ENCODE assay signal across 17 cellular contexts in the genomic region with DNA sequence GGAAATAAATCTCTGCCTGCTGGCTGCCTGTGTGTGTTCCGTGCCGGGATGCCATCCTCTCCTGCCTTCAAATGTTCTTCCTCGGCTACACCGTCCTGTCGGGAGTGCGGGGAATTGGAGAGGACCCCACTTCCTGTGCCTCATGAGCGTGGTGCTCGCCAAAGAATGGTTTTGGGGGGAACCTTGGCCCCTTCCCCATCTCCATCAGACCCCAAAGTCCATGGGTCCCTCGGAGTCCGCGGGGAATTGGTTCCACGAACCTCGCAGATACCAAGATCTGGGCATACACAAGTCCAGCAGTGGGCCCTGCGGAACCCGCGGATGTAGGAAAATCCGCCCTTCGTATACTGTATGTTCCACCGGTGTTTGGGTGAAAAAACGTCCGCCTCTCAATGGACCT. TPM values are rescaled to one million over a fixed set of nuclear protein-coding genes. Genes with fewer than 3 reads are reported as not detected.
DNase-seq lines count a peak whose midpoint lies in the region; ATAC-seq and TF ChIP-seq lines count a peak whose summit lies in the region.
"Had no signal": no experiment of that assay in that cellular context is flagged by ENCODE, and none has a peak within 500 bp of the region (broad histone marks: within the 10 kb centered on the region; RNA-seq: fewer than 3 reads in every experiment).

No MANE protein-coding gene starts in this region.

- H3K23ac ChIP-seq in IMR-90 (ENCODE audit: low read depth, low read length) (no peak overlapping the region), neuronal stem cell (ENCODE audit: low read depth, low read length, poor library complexity) (no peak overlapping the region)

- WGBS in IMR-90 (ENCODE audit: extremely low coverage in 2 of 2, insufficient read length in 1 of 2), 2 experiments, result 92% methylated on average over 14 of the region's 21 CpGs; no CpG with 5 or more reads in 1 of the 2 experiments
- WGBS in neuronal stem cell (ENCODE audit: extremely low coverage in 2 of 2, insufficient read length in 2 of 2, insufficient replicate concordance in 1 of 2), 2 donors, result no CpG with 5 or more reads among the region's 21 CpGs

- H3K27me3 Mint-ChIP-seq in activated T-cell treated with anti-CD3 and anti-CD28 coated beads, Interleukin-2, amount 50 U/mL, for 24 hours, result no peaks in the 10 kb centered on the region
- no peaks in the 10 kb centered on the region for H3K27me3 Mint-ChIP-seq in dendritic cell treated with granulocyte-macrophage colony-stimulating factor and Interleukin-4, amounts not matched to agents 40 ng/mL and 50 ng/mL, for 4 days

- H4K91ac ChIP-seq in IMR-90 (ENCODE audit: insufficient read depth, low read depth, low read length) (no peak overlapping the region), neuronal stem cell (ENCODE audit: low read depth, low read length, poor library complexity) (no peak overlapping the region)

- H2AK5ac ChIP-seq in IMR-90 (ENCODE audit: low read depth, low read length), result no peak overlapping the region
- H2AK5ac ChIP-seq in neuronal stem cell (ENCODE audit: low read depth, low read length), result peak overlapping the region; percentile 92

- H3K9me1 ChIP-seq in IMR-90 (ENCODE audit: insufficient read depth, low read length), result peaks cover 11% of the 10 kb centered on the region; the same call in 1 of the 2 replicates

- POLR2A ChIA-PET in IMR-90 (lab: Charles Lee; ENCODE audit: unreplicated experiment), result no interaction called here

- H3K9ac ChIP-seq in IMR-90 (ENCODE audit: low read depth, low read length) (no peak overlapping the region), neuronal stem cell (ENCODE audit: low read depth, low read length, poor library complexity) (no peak overlapping the region)

- peaks cover 55% of the 10 kb centered on the region for H3K4me1 Mint-ChIP-seq in activated T-cell treated with anti-CD3 and anti-CD28 coated beads, Interleukin-2, amount 50 U/mL, for 24 hours (ENCODE audit: low read depth)
- peaks cover 70% of the 10 kb centered on the region for H3K4me1 Mint-ChIP-seq in dendritic cell treated with granulocyte-macrophage colony-stimulating factor and Interleukin-4, amounts not matched to agents 40 ng/mL and 50 ng/mL, for 4 days (ENCODE audit: low read depth)

- H3K9me3 ChIP-seq in IMR-90 (ENCODE audit: control insufficient read depth, insufficient read depth, low read length), result no peaks in the 10 kb centered on the region
- peaks cover 0 to 7% of the 10 kb centered on the region in 2 donors for H3K9me3 ChIP-seq in neuronal stem cell (replicated peaks in 1 of 2; ENCODE audit: control insufficient read depth in 2 of 2, insufficient read depth in 1 of 2, low read depth in 1 of 2, low read length in 2 of 2)
- H3K9me3 ChIP-seq: right atrium auricular region, tibial nerve had no signal

- H3K4me1 ChIP-seq in IMR-90 (ENCODE audit: control insufficient read depth, insufficient read depth, low read length) (peaks cover 9% of the 10 kb centered on the region), neuronal stem cell (ENCODE audit: control insufficient read depth in 2 of 2, insufficient read depth in 1 of 2, low read depth in 1 of 2, low read length in 2 of 2) (peaks cover 12 to 14% of the 10 kb centered on the region in 2 donors)

- no peak for TF ChIP-seq CTCF in IMR-90 (conservative IDR thresholded peaks at IDR 0.05; ENCODE audit: low read depth, low read length)

- H2AK9ac ChIP-seq in IMR-90 (replicated peaks; ENCODE audit: low read depth, low read length, poor library complexity), result peak overlapping the region; percentile 17

- H2BK5ac ChIP-seq in IMR-90 (ENCODE audit: low read depth, low read length, poor library complexity, severe bottlenecking) (no peak overlapping the region), neuronal stem cell (ENCODE audit: low read length) (peak overlapping the region; percentile 27)

- dilution Hi-C loops in IMR-90 (cut with HindIII; ENCODE audit: low sequenced_read_pairs, unreplicated experiment), result no loop called here

- no peak overlapping the region for H2BK20ac ChIP-seq in IMR-90 (ENCODE audit: low read depth, low read length)

- H3K56ac ChIP-seq in IMR-90 (ENCODE audit: extremely low read depth, insufficient read depth, low read length), result no peak overlapping the region

- H3K4ac ChIP-seq in IMR-90 (ENCODE audit: low read depth, low read length) (no peak overlapping the region), neuronal stem cell (ENCODE audit: low read length) (no peak overlapping the region)

- DNase-seq in activated T-cell treated with anti-CD3 and anti-CD28 coated beads, Interleukin-2, amount 50 U/mL, for 24 hours, result no peak
- no peak for DNase-seq in activated T-cell treated with anti-CD3 and anti-CD28 coated beads for 4 hours
- DNase-seq in IMR-90, result no peak
- DNase-seq in neuronal stem cell (ENCODE audit: low spot score), result no peak
- DNase-seq in H4 (ENCODE audit: low spot score), result no peak
- DNase-seq in NCI-H748 treated with DMSO at 0.1 percent for 48 hours (lab: John Stamatoyannopoulos, UW), result no peak
- no peak for DNase-seq in cerebellum (ENCODE audit: low spot score)
- DNase-seq: brain microvascular endothelial cell; effector CD8-positive, alpha-beta T cell; hypothalamus; NCI-H1930; NCI-H524; nephron progenitor cell; PC-3 had no signal

- H3K4me3 Mint-ChIP-seq in activated T-cell treated with anti-CD3 and anti-CD28 coated beads, Interleukin-2, amount 50 U/mL, for 24 hours, result no peak overlapping the region
- H3K4me3 Mint-ChIP-seq in dendritic cell treated with granulocyte-macrophage colony-stimulating factor and Interleukin-4, amounts not matched to agents 40 ng/mL and 50 ng/mL, for 4 days, result no peak overlapping the region

- no peak overlapping the region for H2BK120ac ChIP-seq in IMR-90 (ENCODE audit: low read depth, low read length)
- no peak overlapping the region for H2BK120ac ChIP-seq in neuronal stem cell (ENCODE audit: low read depth, low read length)

- H2AFZ ChIP-seq in IMR-90 (replicated peaks; ENCODE audit: low read length, poor library complexity), result no peak overlapping the region
- H2AFZ ChIP-seq in neuronal stem cell (ENCODE audit: low read length), result no peak overlapping the region

- no TSS peak for BruUV-seq in IMR-90 (replicated peaks; lab: Mats Ljungman, UMichigan)

- peaks cover 29 to 50% of the 10 kb centered on the region in 2 experiments for H3K79me1 ChIP-seq in IMR-90 (ENCODE audit: low read depth in 1 of 2, low read length in 2 of 2)
- H3K79me1 ChIP-seq in neuronal stem cell (ENCODE audit: low read depth, low read length), result peaks cover 5% of the 10 kb centered on the region

- 0 out of 2 replicates have a peak, but pooled peaks cover 1% of the 10 kb centered on the region for H3K36me3 ChIP-seq in IMR-90 (ENCODE audit: control insufficient read depth, insufficient read depth, low read length)
- peaks cover 1 to 14% of the 10 kb centered on the region in 2 donors for H3K36me3 ChIP-seq in neuronal stem cell (replicated peaks in 1 of 2; ENCODE audit: control insufficient read depth in 2 of 2, insufficient read depth in 2 of 2, low read length in 2 of 2)

- no peak overlapping the region for H3K4me3 ChIP-seq in IMR-90 (ENCODE audit: insufficient read depth, low read depth, low read length)
- H3K4me3 ChIP-seq in neuronal stem cell (ENCODE audit: low read length in 2 of 2), result no peak overlapping the region
- H3K4me3 ChIP-seq: right atrium auricular region, tibial nerve had no signal

- no peak overlapping the region for H3K14ac ChIP-seq in IMR-90 (replicated peaks; ENCODE audit: low read depth, low read length)
- H3K14ac ChIP-seq in neuronal stem cell (ENCODE audit: low read length), result no peak overlapping the region

- peaks cover 24% of the 10 kb centered on the region; the same call in 1 of the 2 replicates for H4K20me1 ChIP-seq in IMR-90 (ENCODE audit: insufficient read depth, low read length)

- peak overlapping the region; percentile 55 for H3K27ac Mint-ChIP-seq in activated T-cell treated with anti-CD3 and anti-CD28 coated beads, Interleukin-2, amount 50 U/mL, for 24 hours
- peak overlapping the region; percentile 91 for H3K27ac Mint-ChIP-seq in dendritic cell treated with granulocyte-macrophage colony-stimulating factor and Interleukin-4, amounts not matched to agents 40 ng/mL and 50 ng/mL, for 4 days

- H3K18ac ChIP-seq in IMR-90 (ENCODE audit: low read depth, low read length) (no peak overlapping the region), neuronal stem cell (ENCODE audit: low read length) (peak overlapping the region; percentile 51)

- in situ Hi-C loops in IMR-90 (cut with MboI; ENCODE audit: low sequenced_read_pairs), result no loop called here

- H2BK12ac ChIP-seq in neuronal stem cell (ENCODE audit: low read length), result peak overlapping the region; percentile 58

- peaks cover 42% of the 10 kb centered on the region for H3K36me3 Mint-ChIP-seq in activated T-cell treated with anti-CD3 and anti-CD28 coated beads, Interleukin-2, amount 50 U/mL, for 24 hours (ENCODE audit: low read depth)
- peaks cover 61% of the 10 kb centered on the region for H3K36me3 Mint-ChIP-seq in dendritic cell treated with granulocyte-macrophage colony-stimulating factor and Interleukin-4, amounts not matched to agents 40 ng/mL and 50 ng/mL, for 4 days (ENCODE audit: low read depth)

- peaks cover 4% of the 10 kb centered on the region for H3K9me3 Mint-ChIP-seq in activated T-cell treated with anti-CD3 and anti-CD28 coated beads, Interleukin-2, amount 50 U/mL, for 24 hours
- H3K9me3 Mint-ChIP-seq in dendritic cell treated with granulocyte-macrophage colony-stimulating factor and Interleukin-4, amounts not matched to agents 40 ng/mL and 50 ng/mL, for 4 days, result no peaks in the 10 kb centered on the region

- intact Hi-C loops in IMR-90 (cut with micrococcal nuclease), result no loop called here
- intact Hi-C loops in dendritic cell treated with granulocyte-macrophage colony-stimulating factor and Interleukin-4, amounts not matched to agents 40 ng/mL and 50 ng/mL, for 4 days (cut with micrococcal nuclease), result no loop called here

- H3K27ac ChIP-seq in IMR-90 (ENCODE audit: insufficient read depth, low read length) (no peak overlapping the region), neuronal stem cell (replicated peaks; ENCODE audit: low read length) (no peak overlapping the region)
- H3K27ac ChIP-seq: brain microvascular endothelial cell, right atrium auricular region had no signal

- no peak overlapping the region for H4K8ac ChIP-seq in IMR-90 (ENCODE audit: low read depth in 2 of 2, low read length in 2 of 2)
- H4K8ac ChIP-seq in neuronal stem cell (ENCODE audit: low read depth, low read length), result no peak overlapping the region

- ATAC-seq in IMR-90 (ENCODE audit: low read depth), result no peak
- ATAC-seq: PC-3 had no signal

- CTCF ChIA-PET in IMR-90 (lab: Yijun Ruan, JAX), result no interaction called here

- H2BK15ac ChIP-seq in IMR-90 (ENCODE audit: low read depth, low read length) (no peak overlapping the region), neuronal stem cell (ENCODE audit: low read length) (peak overlapping the region; percentile 79)

- H3K27me3 ChIP-seq in IMR-90 (ENCODE audit: control insufficient read depth, insufficient read depth, low read length) (no peaks in the 10 kb centered on the region), neuronal stem cell (ENCODE audit: control insufficient read depth in 3 of 3, insufficient read depth in 3 of 3, low read depth in 1 of 3, low read length in 3 of 3) (no peaks in the 10 kb centered on the region)
- H3K27me3 ChIP-seq: brain microvascular endothelial cell, right atrium auricular region, tibial nerve had no signal

- no peak for TF ChIP-seq RAD21 in IMR-90 (IDR thresholded peaks at IDR 0.05; ENCODE audit: low read length)

- no peak overlapping the region for H4K5ac ChIP-seq in IMR-90 (ENCODE audit: low read depth, low read length)

- TF ChIP-seq POLR2A in IMR-90 (IDR thresholded peaks at IDR 0.05; ENCODE audit: low read depth, low read length), result no peak

- H3K4me2 ChIP-seq in IMR-90 (ENCODE audit: low read depth, low read length), result no peak overlapping the region
- no peak overlapping the region for H3K4me2 ChIP-seq in neuronal stem cell (ENCODE audit: insufficient read depth, low read length, poor library complexity, severe bottlenecking)

RNA-seq across cellular contexts. Expression of a gene that starts 2.3 kb away (rescaled TPM):
- total RNA-seq in IMR-90 (2012; rRNA removed), result under 0.01 TPM in 2 replicates
- 4.6 and 6.3 TPM in 2 replicates for polyA plus RNA-seq in IMR-90 (2012; rRNA removed)
- 4.5 and 9.2 TPM in 2 replicates for polyA plus RNA-seq in IMR-90 (2012; cell fraction: cytosol; rRNA removed)
- 7.6 and 24.5 TPM in 2 replicates for polyA plus RNA-seq in IMR-90 (2012; cell fraction: nucleus; rRNA removed; ENCODE audit: low replicate concordance)
- 12.2 TPM for polyA plus RNA-seq in neuronal stem cell (2013, experiment 1 of 2)
- polyA plus RNA-seq in neuronal stem cell (2013, experiment 2 of 2), result 12.0 TPM
- total RNA-seq in H4 (2014; rRNA removed; shearing (Covaris generic)), result 1.0 TPM in 2 replicates
- 1.7 TPM for total RNA-seq in cerebellum

RNA-seq across cellular contexts. Expression of a gene that starts 3.0 kb away (rescaled TPM):
- total RNA-seq in IMR-90 (2012; rRNA removed), result 2.3 and 2.8 TPM in 2 replicates
- polyA plus RNA-seq in IMR-90 (2012; rRNA removed), result 6.6 and 8.0 TPM in 2 replicates
- 6.2 and 14.1 TPM in 2 replicates for polyA plus RNA-seq in IMR-90 (2012; cell fraction: cytosol; rRNA removed)
- polyA plus RNA-seq in IMR-90 (2012; cell fraction: nucleus; rRNA removed; ENCODE audit: low replicate concordance), result 4.0 and 9.8 TPM in 2 replicates
- polyA plus RNA-seq in neuronal stem cell (2013, experiment 1 of 2), result 3.1 TPM
- polyA plus RNA-seq in neuronal stem cell (2013, experiment 2 of 2), result 3.8 TPM
- 16.7 and 21.9 TPM in 2 replicates for total RNA-seq in H4 (2014; rRNA removed; shearing (Covaris generic))
- 3.6 TPM for total RNA-seq in cerebellum

RNA-seq across cellular contexts. Expression of a gene that starts 3.8 kb away (rescaled TPM):
- total RNA-seq in IMR-90 (2012; rRNA removed) (0.83 and 1.3 TPM in 2 replicates), cerebellum (2.2 TPM)
- 5.5 and 5.9 TPM in 2 replicates for polyA plus RNA-seq in IMR-90 (2012; rRNA removed)
- polyA plus RNA-seq in IMR-90 (2012; cell fraction: cytosol; rRNA removed), result 3.6 and 5.0 TPM in 2 replicates
- 12.9 and 19.2 TPM in 2 replicates for polyA plus RNA-seq in IMR-90 (2012; cell fraction: nucleus; rRNA removed; ENCODE audit: low replicate concordance)
- 19.2 TPM for polyA plus RNA-seq in neuronal stem cell (2013, experiment 1 of 2)
- 18.4 TPM for polyA plus RNA-seq in neuronal stem cell (2013, experiment 2 of 2)
- total RNA-seq in H4 (2014; rRNA removed; shearing (Covaris generic)), result 5.1 and 7.8 TPM in 2 replicates

RNA-seq across cellular contexts. Expression of a gene that starts 21.3 kb away (rescaled TPM):
- 2.5 TPM in 2 replicates for total RNA-seq in IMR-90 (2012; rRNA removed)
- polyA plus RNA-seq in IMR-90 (2012; rRNA removed), result 3.7 and 4.1 TPM in 2 replicates
- polyA plus RNA-seq in IMR-90 (2012; cell fraction: cytosol; rRNA removed), result 3.2 and 4.1 TPM in 2 replicates
- 9.5 and 20.0 TPM in 2 replicates for polyA plus RNA-seq in IMR-90 (2012; cell fraction: nucleus; rRNA removed; ENCODE audit: low replicate concordance)
- polyA plus RNA-seq in neuronal stem cell (2013, experiment 1 of 2), result 6.9 TPM
- 6.6 TPM for polyA plus RNA-seq in neuronal stem cell (2013, experiment 2 of 2)
- 5.2 and 7.2 TPM in 2 replicates for total RNA-seq in H4 (2014; rRNA removed; shearing (Covaris generic))
- 3.6 TPM for total RNA-seq in cerebellum

RNA-seq across cellular contexts. Expression of a gene that starts 22.5 kb away (rescaled TPM):
- total RNA-seq in IMR-90 (2012; rRNA removed) (0.54 and 0.83 TPM in 2 replicates), cerebellum (3.9 TPM)
- polyA plus RNA-seq in IMR-90 (2012; rRNA removed), result 9.0 and 10.7 TPM in 2 replicates
- polyA plus RNA-seq in IMR-90 (2012; cell fraction: cytosol; rRNA removed), result 4.6 and 9.6 TPM in 2 replicates
- 19.0 and 30.7 TPM in 2 replicates for polyA plus RNA-seq in IMR-90 (2012; cell fraction: nucleus; rRNA removed; ENCODE audit: low replicate concordance)
- 34.7 TPM for polyA plus RNA-seq in neuronal stem cell (2013, experiment 1 of 2)
- polyA plus RNA-seq in neuronal stem cell (2013, experiment 2 of 2), result 32.1 TPM
- 2.5 and 4.6 TPM in 2 replicates for total RNA-seq in H4 (2014; rRNA removed; shearing (Covaris generic))
